Comparison of ENCODE assay signal across 21 cellular contexts in the genomic region with DNA sequence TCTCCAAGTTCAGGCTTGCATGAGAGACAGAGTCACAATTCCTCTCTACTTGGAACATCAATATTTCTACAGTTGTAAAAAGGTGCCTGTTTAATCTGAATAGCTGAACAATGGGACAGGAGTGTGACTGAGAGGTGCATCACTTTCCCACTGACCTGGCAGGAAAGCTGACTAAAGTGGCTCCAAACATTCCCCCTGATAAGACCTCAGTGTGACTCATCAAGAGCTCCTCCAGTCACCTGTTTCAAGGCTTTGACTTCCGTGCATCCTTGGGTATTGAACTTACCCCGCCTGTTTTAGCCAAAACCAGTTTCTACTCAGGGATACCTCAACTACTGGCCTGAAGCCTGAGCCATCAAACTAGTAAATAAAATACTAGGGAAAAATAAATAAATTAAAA.
"Had no signal": no experiment of that assay in that cellular context is flagged by ENCODE, and none has a peak within 500 bp of the region (broad histone marks: within the 10 kb centered on the region; RNA-seq: fewer than 3 reads in every experiment).

No MANE protein-coding gene starts in this region.

- H3K27me3 ChIP-seq: SJCRH30 had no signal

- H3K36me3 Mint-ChIP-seq: IgD-negative memory B cell had no signal

- H3K36me3 ChIP-seq: SJCRH30 had no signal

- DNase-seq: Kasumi-1, MM.1S, NCI-H1092 treated with DMSO at 0.1 percent for 48 hours, NCI-H1436 treated with DMSO at 0.1 percent for 48 hours, NCI-H1694, NCI-H187 treated with DMSO at 0.1 percent for 48 hours, NCI-H2029 treated with DMSO at 0.1 percent for 48 hours, NCI-H2171 treated with DMSO at 0.1 percent for 48 hours, NCI-H510A, NCI-H524 treated with DMSO at 0.1 percent for 48 hours, NCI-H69, NCI-H774, SHP77 treated with DMSO at 0.1 percent for 48 hours, SJCRH30 had no signal

- H3K27ac ChIP-seq: KMS-11, SJCRH30 had no signal

- H3K4me1 Mint-ChIP-seq: IgD-negative memory B cell had no signal

- H3K9me3 ChIP-seq: SJCRH30 had no signal

- ATAC-seq: K562, Panc1, Right ventricle myocardium inferior, SK-N-SH treated with all-trans-retinoic acid at 6 μM for 48 hours had no signal

- H3K27ac Mint-ChIP-seq: IgD-negative memory B cell had no signal

- H3K4me3 Mint-ChIP-seq: IgD-negative memory B cell had no signal

- H3K4me3 ChIP-seq: K562, SJCRH30 had no signal

- FAIRE-seq: HTR-8/SVneo, K562 had no signal

- H3K4me1 ChIP-seq: SJCRH30 had no signal

- H3K4me2 ChIP-seq: KMS-11 had no signal

- H3K9ac ChIP-seq: KMS-11 had no signal
